In genomic region chr7:124246262-124246863, GRCh38 we compare ENCODE assay signal across 14 cellular contexts.
DNase-seq lines count a peak whose midpoint lies in the region; ATAC-seq and TF ChIP-seq lines count a peak whose summit lies in the region.
"Had no signal": no experiment of that assay in that cellular context is flagged by ENCODE, and none has a peak within 500 bp of the region (broad histone marks: within the 10 kb centered on the region; RNA-seq: fewer than 3 reads in every experiment).

No MANE protein-coding gene starts in this region.

- H3K4me1 ChIP-seq in HUES6 (ENCODE audit: control insufficient read depth, insufficient read depth, low read length) (peaks cover 8% of the 10 kb centered on the region), smooth muscle cell (ENCODE audit: low read depth) (no peaks in the 10 kb centered on the region), GM23248 (ENCODE audit: insufficient read depth) (no peaks in the 10 kb centered on the region)
- H3K4me1 ChIP-seq: psoas muscle had no signal

- in situ Hi-C loops in GM23248 (cut with MboI) = no loop called here

- no peak; the same call in 1 of the 2 replicates for ATAC-seq in WTC11
- ATAC-seq: psoas muscle had no signal

- DNase-seq in WTC11 (ENCODE audit: low spot score) = no peak
- peak; percentile 3 to 5 for DNase-seq in foreskin fibroblast
- no peak for DNase-seq in smooth muscle cell (lab: John Stamatoyannopoulos, UW; ENCODE audit: unreplicated experiment)
- no peak for DNase-seq in stimulated activated CD4-positive, alpha-beta T cell treated with anti-CD3 and anti-CD28 coated beads, Interleukin-4, amount 100 ng/mL, for 1 hour
- no peak for DNase-seq in stimulated activated CD4-positive, alpha-beta T cell treated with anti-CD3 and anti-CD28 coated beads, Interleukin-1b, Interleukin-23, amount 100 ng/mL, for 48 hours
- DNase-seq in GM23248 = no peak
- DNase-seq: amniotic stem cell; Kasumi-1; NCI-H187; NCI-H510A; psoas muscle; stimulated activated CD4-positive, alpha-beta T cell treated with anti-CD3 and anti-CD28 coated beads, Interleukin-15, amount 100 ng/mL, for 24 hours had no signal

- H3K27me3 ChIP-seq in HUES6 (ENCODE audit: control insufficient read depth, insufficient read depth, low read length) = no peaks in the 10 kb centered on the region
- H3K27me3 ChIP-seq in smooth muscle cell (ENCODE audit: low read depth) = no peaks in the 10 kb centered on the region
- H3K27me3 ChIP-seq in GM23248 (replicated peaks; ENCODE audit: insufficient read depth) = no peaks in the 10 kb centered on the region

- H4K20me1 ChIP-seq in smooth muscle cell (ENCODE audit: low read depth) (no peaks in the 10 kb centered on the region), GM23248 (ENCODE audit: insufficient read depth) (no peaks in the 10 kb centered on the region)

- H3K4me3 ChIP-seq in HUES6 (ENCODE audit: low read depth, low read length) (no peak overlapping the region), foreskin fibroblast (ENCODE audit: low read depth in 1 of 2, low read length in 2 of 2) (no peak overlapping the region), smooth muscle cell (no peak overlapping the region), GM23248 (no peak overlapping the region)
- H3K4me3 ChIP-seq: psoas muscle, SK-N-MC had no signal

- H3K4me2 ChIP-seq in smooth muscle cell = peak overlapping the region; percentile 23
- H3K4me2 ChIP-seq in GM23248 (ENCODE audit: unreplicated experiment) = no peak overlapping the region

- H3K27me3 Mint-ChIP-seq in WTC11 (ENCODE audit: low read depth) = no peaks in the 10 kb centered on the region

- H3K9me3 Mint-ChIP-seq in WTC11 = peaks cover 10% of the 10 kb centered on the region

- peaks cover 4% of the 10 kb centered on the region; the same call in 1 of the 2 replicates for H3K36me3 Mint-ChIP-seq in WTC11

- TF ChIP-seq CTCF in WTC11 (IDR thresholded peaks at IDR 0.05) (no peak), foreskin fibroblast (IDR thresholded peaks at IDR 0.05; ENCODE audit: low read depth, low read length) (no peak), smooth muscle cell (IDR thresholded peaks at IDR 0.05; ENCODE audit: borderline replicate concordance, insufficient read depth, poor library complexity, severe bottlenecking) (no peak)

- POLR2A ChIA-PET in WTC11 (lab: Charles Lee) = no interaction called here

- H3K36me3 ChIP-seq in HUES6 (ENCODE audit: control insufficient read depth, insufficient read depth, low read length) (no peaks in the 10 kb centered on the region), smooth muscle cell (ENCODE audit: low read depth) (no peaks in the 10 kb centered on the region), GM23248 (ENCODE audit: low read depth) (no peaks in the 10 kb centered on the region)

- CTCF ChIA-PET in WTC11 (lab: Charles Lee) = interaction anchor here (1.0 to 1.2 kb wide), 2 partner anchors 30 to 146 kb away, joined by 3 to 5 read pairs; no protein-coding TSS in a partner anchor

- no peaks in the 10 kb centered on the region for H3F3A ChIP-seq in smooth muscle cell (ENCODE audit: low read depth)
- H3F3A ChIP-seq in GM23248 (ENCODE audit: insufficient read depth) = no peaks in the 10 kb centered on the region

- H3K27ac ChIP-seq in HUES6 (ENCODE audit: low read depth, low read length) = 0 out of 2 replicates have a peak overlapping the region, but pooled peaks have one; percentile 47
- peak overlapping the region; percentile 98 for H3K27ac ChIP-seq in smooth muscle cell (ENCODE audit: low read depth)
- no peak overlapping the region for H3K27ac ChIP-seq in GM23248
- H3K27ac ChIP-seq: psoas muscle, SK-N-MC had no signal

- peaks cover 11% of the 10 kb centered on the region for H3K4me1 Mint-ChIP-seq in WTC11

- 0 out of 2 replicates have a peak overlapping the region, but pooled peaks have one; percentile 61 for H3K27ac Mint-ChIP-seq in WTC11

- H3K4me3 Mint-ChIP-seq in WTC11 = no peak overlapping the region

- 49% methylated on average over 2 of the region's 2 CpGs for WGBS in smooth muscle cell (ENCODE audit: low lambda C conversion rate)
- 0 to 3% methylated on average over 2 of the region's 2 CpGs for WGBS in GM23248 (ENCODE audit: low coverage in 1 of 2, low lambda C conversion rate in 2 of 2, missing lambda C conversion rate in 2 of 2), 2 experiments

- no peaks in the 10 kb centered on the region for H3K79me2 ChIP-seq in smooth muscle cell (ENCODE audit: low read depth)
- H3K79me2 ChIP-seq in GM23248 (ENCODE audit: insufficient read depth) = no peaks in the 10 kb centered on the region

- H3K9me2 ChIP-seq in GM23248 (ENCODE audit: insufficient read depth) = no peaks in the 10 kb centered on the region

- peak overlapping the region; percentile 80 for H2AFZ ChIP-seq in smooth muscle cell (ENCODE audit: low read depth)
- no peak overlapping the region; the same call in 1 of the 2 replicates for H2AFZ ChIP-seq in GM23248

- H3K9me3 ChIP-seq in HUES6 (ENCODE audit: control insufficient read depth, insufficient read depth, low read depth, low read length) (no peaks in the 10 kb centered on the region), smooth muscle cell (replicated peaks; ENCODE audit: low read depth) (no peaks in the 10 kb centered on the region), GM23248 (ENCODE audit: low read depth) (no peaks in the 10 kb centered on the region)
- H3K9me3 ChIP-seq: psoas muscle had no signal

- H3K9ac ChIP-seq in HUES6 (ENCODE audit: low read length) = no peak overlapping the region
- H3K9ac ChIP-seq in smooth muscle cell (ENCODE audit: low read depth) = peak overlapping the region; percentile 85
- H3K9ac ChIP-seq in GM23248 = no peak overlapping the region

TF ChIP-seq in WTC11, 78 proteins besides CTCF, POLR2A, EP300 and RAD21:
- TF ChIP-seq MYBL2 (CRISPR knock-in tag; IDR thresholded peaks at IDR 0.05) = no peak
- no peak for TF ChIP-seq ATF3 (CRISPR knock-in tag; conservative IDR thresholded peaks at IDR 0.05)
- no peak for TF ChIP-seq ZNF317 (CRISPR knock-in tag; IDR thresholded peaks at IDR 0.05; ENCODE audit: borderline replicate concordance, low read depth)
- TF ChIP-seq ZNF423 (CRISPR knock-in tag; IDR thresholded peaks at IDR 0.05) = no peak
- TF ChIP-seq ZNF512 (CRISPR knock-in tag; IDR thresholded peaks at IDR 0.05; ENCODE audit: borderline replicate concordance) = no peak
- no peak for TF ChIP-seq NFYB (CRISPR knock-in tag; conservative IDR thresholded peaks at IDR 0.05; ENCODE audit: low read depth)
- no peak for TF ChIP-seq E2F4 (CRISPR knock-in tag; IDR thresholded peaks at IDR 0.05; ENCODE audit: borderline replicate concordance, low read depth)
- TF ChIP-seq PRDM15 (CRISPR knock-in tag; IDR thresholded peaks at IDR 0.05) = no peak
- no peak for TF ChIP-seq TP53 (CRISPR knock-in tag; IDR thresholded peaks at IDR 0.05)
- TF ChIP-seq TEAD4 (CRISPR knock-in tag; IDR thresholded peaks at IDR 0.05) = no peak

Comparison
In these comparisons a context has a peak if more than half of its experiments do, and no peak if none do; other contexts are left out.
1. DNase-seq: peak in foreskin fibroblast (2 of 2); none in WTC11 (single experiment), smooth muscle cell (single experiment), stimulated activated CD4-positive, alpha-beta T cell treated with anti-CD3 and anti-CD28 coated beads, Interleukin-4, amount 100 ng/mL, for 1 hour (single experiment), stimulated activated CD4-positive, alpha-beta T cell treated with anti-CD3 and anti-CD28 coated beads, Interleukin-1b, Interleukin-23, amount 100 ng/mL, for 48 hours (single experiment) and GM23248 (single experiment).